ENCODE assay signal across 21 cellular contexts in the genomic region with DNA sequence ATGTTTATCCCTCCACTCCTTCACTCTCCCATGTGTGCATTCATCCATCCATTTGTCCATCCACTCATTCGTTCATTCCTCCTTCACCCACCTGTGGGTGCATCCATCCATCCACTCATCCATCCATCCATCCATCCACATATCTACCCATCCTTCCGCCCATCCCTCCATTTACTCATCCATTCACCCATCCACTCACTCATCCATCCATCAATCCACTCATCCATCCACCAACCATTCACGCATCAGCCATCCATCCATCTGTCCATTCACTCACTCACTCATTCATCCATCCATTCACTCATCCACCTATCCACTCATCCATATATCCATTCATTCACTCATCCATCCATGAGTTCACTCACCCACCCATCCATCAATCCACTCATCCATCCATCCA.
"Had no signal": no experiment of that assay in that cellular context is flagged by ENCODE, and none has a peak within 500 bp of the region (broad histone marks: within the 10 kb centered on the region; RNA-seq: fewer than 3 reads in every experiment).

No MANE protein-coding gene starts in this region.

- H3K4me1 ChIP-seq: gastrocnemius medialis, parathyroid adenoma, right lobe of liver, thyroid gland had no signal

- H3K9me3 ChIP-seq: gastrocnemius medialis, mucosa of descending colon, right lobe of liver, thyroid gland had no signal

- H3K36me3 ChIP-seq: gastrocnemius medialis, right lobe of liver, thyroid gland had no signal

- H3K4me3 ChIP-seq: coronary artery, gastrocnemius medialis, lung, mucosa of descending colon, right lobe of liver, thyroid gland had no signal

- H3K9ac ChIP-seq: parathyroid adenoma had no signal

- H3K27me3 ChIP-seq: right lobe of liver had no signal

- FAIRE-seq: keratinocyte, small intestine had no signal

- DNase-seq: dermis blood vessel endothelial cell; effector memory CD4-positive, alpha-beta T cell; erythroblast; foreskin fibroblast; gastrocnemius medialis; head of caudate nucleus; mesenchymal stem cell; mucosa of descending colon; naive B cell; right lobe of liver; small intestine; stimulated activated CD4-positive, alpha-beta T cell treated with anti-CD3 and anti-CD28 coated beads, Interleukin-15, amount 100 ng/mL, for 24 hours; stimulated activated CD4-positive, alpha-beta T cell treated with anti-CD3 and anti-CD28 coated beads, Interleukin-2, amount 100 ng/mL, for 48 hours; stimulated activated naive B cell treated with anti-CD40 and anti-IgM and Interleukin-4, amounts not matched to agents 10 μg/mL and 1 μg/mL and 100 μg/mL, for 72 hours; stimulated activated naive CD8-positive, alpha-beta T cell treated with anti-CD3 and anti-CD28 coated beads, Interleukin-15, amount 100 ng/mL, for 72 hours; thyroid gland had no signal

- ATAC-seq: gastrocnemius medialis; mucosa of descending colon; natural killer cell treated with Interleukin-12 subunit alpha and Interleukin-12 subunit beta and Interleukin-15 and Interleukin-18, amount 100 ng/mL, for 72 hours; right lobe of liver; stimulated activated naive B cell treated with anti-CD40 and anti-IgM and Interleukin-4, amounts not matched to agents 10 μg/mL and 1 μg/mL and 100 μg/mL, for 72 hours; stimulated activated naive CD8-positive, alpha-beta T cell treated with anti-CD3 and anti-CD28 coated beads, Interleukin-15, amount 100 ng/mL, for 72 hours had no signal

- H3K79me2 ChIP-seq: parathyroid adenoma had no signal

- H3K27ac ChIP-seq: coronary artery, gastrocnemius medialis, parathyroid adenoma, right lobe of liver, thyroid gland had no signal

- H2AFZ ChIP-seq: parathyroid adenoma had no signal
